In genomic region chr1:6321205-6321604, GRCh38 we compare ENCODE assay signal across 19 cellular contexts.
"Had no signal": no experiment of that assay in that cellular context is flagged by ENCODE, and none has a peak within 500 bp of the region (broad histone marks: within the 10 kb centered on the region; RNA-seq: fewer than 3 reads in every experiment).

No MANE protein-coding gene starts in this region.

- DNase-seq: activated CD4-positive, alpha-beta T cell treated with anti-CD3 and anti-CD28 coated beads, Interleukin-2, amount 10 ng/mL, durations not matched to agents 24 days and 14 days; activated CD4-positive, CD25-positive, alpha-beta regulatory T cell; activated CD8-positive, alpha-beta T cell treated with anti-CD3 and anti-CD28 coated beads, Interleukin-2, amount 10 ng/mL, durations not matched to agents 7 days and 5 days; activated naive CD4-positive, alpha-beta T cell treated with anti-CD3 and anti-CD28 coated beads, Interleukin-2, amount 10 ng/mL, durations not matched to agents 7 days and 5 days; activated T-cell treated with anti-CD3 and anti-CD28 coated beads, Interleukin-2, amount 50 U/mL, for 4 hours; aorta; brain microvascular endothelial cell; effector CD4-positive, alpha-beta T cell; naive thymus-derived CD4-positive, alpha-beta T cell; pancreas; sigmoid colon; spleen; stimulated activated naive CD4-positive, alpha-beta T cell; tibial artery had no signal

- ATAC-seq: activated CD8-positive, alpha-beta T cell treated with anti-CD3 and anti-CD28 coated beads, Interleukin-2, amount 10 ng/mL, durations not matched to agents 7 days and 5 days; activated T-cell treated with anti-CD3 and anti-CD28 coated beads, Interleukin-2, amount 50 U/mL, for 4 hours; naive thymus-derived CD4-positive, alpha-beta T cell; pancreas had no signal

- H3K9me3 Mint-ChIP-seq: activated CD4-positive, alpha-beta T cell treated with anti-CD3 and anti-CD28 coated beads, Interleukin-2, amount 10 ng/mL, durations not matched to agents 24 days and 14 days; activated naive CD4-positive, alpha-beta T cell treated with anti-CD3 and anti-CD28 coated beads, Interleukin-2, amount 10 ng/mL, durations not matched to agents 7 days and 5 days; activated T-cell treated with anti-CD3 and anti-CD28 coated beads, Interleukin-2, amount 50 U/mL, for 4 hours; central memory CD8-positive, alpha-beta T cell; memory B cell; naive thymus-derived CD4-positive, alpha-beta T cell; T-helper 1 cell treated with Interleukin-12 subunit alpha and Interleukin-12 subunit beta and Interleukin-4 antibody, amounts not matched to agents 30 μg/mL and 1 μg/mL, for 36 hours had no signal

- H3K27me3 ChIP-seq: brain microvascular endothelial cell, esophagus muscularis mucosa, pancreas, sigmoid colon, spleen, tibial artery had no signal

- H3K27ac ChIP-seq: brain microvascular endothelial cell, coronary artery, esophagus muscularis mucosa, pancreas, sigmoid colon, spleen, tibial artery had no signal

- H3K4me3 ChIP-seq: coronary artery, esophagus muscularis mucosa, pancreas, sigmoid colon, spleen, tibial artery had no signal

- H3K27ac Mint-ChIP-seq: activated CD4-positive, alpha-beta T cell treated with anti-CD3 and anti-CD28 coated beads, Interleukin-2, amount 10 ng/mL, durations not matched to agents 24 days and 14 days; activated CD8-positive, alpha-beta T cell treated with anti-CD3 and anti-CD28 coated beads, Interleukin-2, amount 10 ng/mL, durations not matched to agents 7 days and 5 days; activated naive CD4-positive, alpha-beta T cell treated with anti-CD3 and anti-CD28 coated beads, Interleukin-2, amount 10 ng/mL, durations not matched to agents 7 days and 5 days; memory B cell; naive thymus-derived CD4-positive, alpha-beta T cell; T-helper 1 cell treated with Interleukin-12 subunit alpha and Interleukin-12 subunit beta and Interleukin-4 antibody, amounts not matched to agents 30 μg/mL and 1 μg/mL, for 36 hours had no signal

- H3K4me1 ChIP-seq: esophagus muscularis mucosa, pancreas, sigmoid colon, tibial artery had no signal

- H3K9me3 ChIP-seq: esophagus muscularis mucosa, pancreas, sigmoid colon, spleen, tibial artery had no signal

- H3K27me3 Mint-ChIP-seq: activated CD4-positive, alpha-beta T cell treated with anti-CD3 and anti-CD28 coated beads, Interleukin-2, amount 10 ng/mL, durations not matched to agents 24 days and 14 days; activated naive CD4-positive, alpha-beta T cell treated with anti-CD3 and anti-CD28 coated beads, Interleukin-2, amount 10 ng/mL, durations not matched to agents 7 days and 5 days; central memory CD8-positive, alpha-beta T cell; memory B cell; naive thymus-derived CD4-positive, alpha-beta T cell had no signal

- H3K4me3 Mint-ChIP-seq: activated CD4-positive, alpha-beta T cell treated with anti-CD3 and anti-CD28 coated beads, Interleukin-2, amount 10 ng/mL, durations not matched to agents 24 days and 14 days; activated CD8-positive, alpha-beta T cell treated with anti-CD3 and anti-CD28 coated beads, Interleukin-2, amount 10 ng/mL, durations not matched to agents 7 days and 5 days; activated naive CD4-positive, alpha-beta T cell treated with anti-CD3 and anti-CD28 coated beads, Interleukin-2, amount 10 ng/mL, durations not matched to agents 7 days and 5 days; activated T-cell treated with anti-CD3 and anti-CD28 coated beads, Interleukin-2, amount 50 U/mL, for 4 hours; central memory CD8-positive, alpha-beta T cell; memory B cell; naive thymus-derived CD4-positive, alpha-beta T cell; T-helper 1 cell treated with Interleukin-12 subunit alpha and Interleukin-12 subunit beta and Interleukin-4 antibody, amounts not matched to agents 30 μg/mL and 1 μg/mL, for 36 hours had no signal

- H3K36me3 ChIP-seq: brain microvascular endothelial cell, pancreas had no signal

- H3K4me1 Mint-ChIP-seq: activated CD4-positive, alpha-beta T cell treated with anti-CD3 and anti-CD28 coated beads, Interleukin-2, amount 10 ng/mL, durations not matched to agents 24 days and 14 days; activated naive CD4-positive, alpha-beta T cell treated with anti-CD3 and anti-CD28 coated beads, Interleukin-2, amount 10 ng/mL, durations not matched to agents 7 days and 5 days; central memory CD8-positive, alpha-beta T cell; memory B cell had no signal
